Comparison of ENCODE assay signal across 1 cellular context in the genomic region with DNA sequence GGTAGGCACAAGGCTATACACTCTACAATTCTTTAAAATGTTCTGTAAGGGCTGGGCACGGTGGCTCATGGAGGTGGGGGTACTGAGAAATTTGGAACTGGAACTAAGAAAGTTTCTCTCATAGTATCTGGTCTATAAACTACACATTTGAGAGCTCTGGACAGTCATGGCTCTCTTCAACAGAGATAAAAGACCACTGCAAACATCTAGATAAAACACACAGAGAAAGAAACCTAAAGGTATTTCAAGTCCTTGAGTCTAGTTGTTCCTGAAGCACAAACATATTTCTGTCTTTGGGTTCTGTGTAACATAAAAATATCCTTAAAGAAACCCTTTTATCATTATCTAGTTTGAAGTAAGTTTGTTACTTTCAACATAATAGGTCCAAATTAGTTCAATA.
TF ChIP-seq lines count a peak whose summit lies in the region.

No MANE protein-coding gene starts in this region.

TF ChIP-seq in HepG2, 621 proteins besides CTCF, POLR2A, EP300 and RAD21:
- TF ChIP-seq ZNF784 (CRISPR knock-in tag; IDR thresholded peaks at IDR 0.05; ENCODE audit: borderline replicate concordance) (no peak), ZNF83 (CRISPR knock-in tag; IDR thresholded peaks at IDR 0.05; ENCODE audit: borderline replicate concordance) (no peak), RARG (CRISPR knock-in tag; IDR thresholded peaks at IDR 0.05; ENCODE audit: low read depth) (no peak), FOXO1 (CRISPR knock-in tag; IDR thresholded peaks at IDR 0.05) (no peak), ATF7 (IDR thresholded peaks at IDR 0.05) (no peak), ATF7 (CRISPR knock-in tag; IDR thresholded peaks at IDR 0.05) (no peak), PAWR (CRISPR knock-in tag; IDR thresholded peaks at IDR 0.05; ENCODE audit: borderline replicate concordance) (no peak), ZSCAN21 (CRISPR knock-in tag; IDR thresholded peaks at IDR 0.05; ENCODE audit: borderline replicate concordance) (no peak), CBX2 (IDR thresholded peaks at IDR 0.05; ENCODE audit: low read depth, low read length) (no peak), CBX2 (CRISPR knock-in tag; IDR thresholded peaks at IDR 0.05; ENCODE audit: low read depth) (no peak), ZNF512 (CRISPR knock-in tag; IDR thresholded peaks at IDR 0.05) (no peak), ZNF710 (CRISPR knock-in tag; IDR thresholded peaks at IDR 0.05; ENCODE audit: borderline replicate concordance) (no peak), RBM22 (optimal IDR thresholded peaks at IDR 0.05; ENCODE audit: low read length) (no peak), MAZ (IDR thresholded peaks at IDR 0.05; ENCODE audit: borderline replicate concordance, low read depth, low read length) (no peak), MAZ (CRISPR knock-in tag; IDR thresholded peaks at IDR 0.05; ENCODE audit: low read depth) (no peak), ZNF792 (CRISPR knock-in tag; IDR thresholded peaks at IDR 0.05) (no peak), NR2F1 (CRISPR knock-in tag; IDR thresholded peaks at IDR 0.05) (no peak), MATR3 (CRISPR knock-in tag; IDR thresholded peaks at IDR 0.05) (no peak)
- TF ChIP-seq, protein P1, sequence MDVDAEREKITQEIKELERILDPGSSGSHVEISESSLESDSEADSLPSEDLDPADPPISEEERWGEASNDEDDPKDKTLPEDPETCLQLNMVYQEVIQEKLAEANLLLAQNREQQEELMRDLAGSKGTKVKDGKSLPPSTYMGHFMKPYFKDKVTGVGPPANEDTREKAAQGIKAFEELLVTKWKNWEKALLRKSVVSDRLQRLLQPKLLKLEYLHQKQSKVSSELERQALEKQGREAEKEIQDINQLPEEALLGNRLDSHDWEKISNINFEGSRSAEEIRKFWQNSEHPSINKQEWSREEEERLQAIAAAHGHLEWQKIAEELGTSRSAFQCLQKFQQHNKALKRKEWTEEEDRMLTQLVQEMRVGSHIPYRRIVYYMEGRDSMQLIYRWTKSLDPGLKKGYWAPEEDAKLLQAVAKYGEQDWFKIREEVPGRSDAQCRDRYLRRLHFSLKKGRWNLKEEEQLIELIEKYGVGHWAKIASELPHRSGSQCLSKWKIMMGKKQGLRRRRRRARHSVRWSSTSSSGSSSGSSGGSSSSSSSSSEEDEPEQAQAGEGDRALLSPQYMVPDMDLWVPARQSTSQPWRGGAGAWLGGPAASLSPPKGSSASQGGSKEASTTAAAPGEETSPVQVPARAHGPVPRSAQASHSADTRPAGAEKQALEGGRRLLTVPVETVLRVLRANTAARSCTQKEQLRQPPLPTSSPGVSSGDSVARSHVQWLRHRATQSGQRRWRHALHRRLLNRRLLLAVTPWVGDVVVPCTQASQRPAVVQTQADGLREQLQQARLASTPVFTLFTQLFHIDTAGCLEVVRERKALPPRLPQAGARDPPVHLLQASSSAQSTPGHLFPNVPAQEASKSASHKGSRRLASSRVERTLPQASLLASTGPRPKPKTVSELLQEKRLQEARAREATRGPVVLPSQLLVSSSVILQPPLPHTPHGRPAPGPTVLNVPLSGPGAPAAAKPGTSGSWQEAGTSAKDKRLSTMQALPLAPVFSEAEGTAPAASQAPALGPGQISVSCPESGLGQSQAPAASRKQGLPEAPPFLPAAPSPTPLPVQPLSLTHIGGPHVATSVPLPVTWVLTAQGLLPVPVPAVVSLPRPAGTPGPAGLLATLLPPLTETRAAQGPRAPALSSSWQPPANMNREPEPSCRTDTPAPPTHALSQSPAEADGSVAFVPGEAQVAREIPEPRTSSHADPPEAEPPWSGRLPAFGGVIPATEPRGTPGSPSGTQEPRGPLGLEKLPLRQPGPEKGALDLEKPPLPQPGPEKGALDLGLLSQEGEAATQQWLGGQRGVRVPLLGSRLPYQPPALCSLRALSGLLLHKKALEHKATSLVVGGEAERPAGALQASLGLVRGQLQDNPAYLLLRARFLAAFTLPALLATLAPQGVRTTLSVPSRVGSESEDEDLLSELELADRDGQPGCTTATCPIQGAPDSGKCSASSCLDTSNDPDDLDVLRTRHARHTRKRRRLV (CRISPR knock-in tag; IDR thresholded peaks at IDR 0.05) = no peak
- TF ChIP-seq, protein P2, sequence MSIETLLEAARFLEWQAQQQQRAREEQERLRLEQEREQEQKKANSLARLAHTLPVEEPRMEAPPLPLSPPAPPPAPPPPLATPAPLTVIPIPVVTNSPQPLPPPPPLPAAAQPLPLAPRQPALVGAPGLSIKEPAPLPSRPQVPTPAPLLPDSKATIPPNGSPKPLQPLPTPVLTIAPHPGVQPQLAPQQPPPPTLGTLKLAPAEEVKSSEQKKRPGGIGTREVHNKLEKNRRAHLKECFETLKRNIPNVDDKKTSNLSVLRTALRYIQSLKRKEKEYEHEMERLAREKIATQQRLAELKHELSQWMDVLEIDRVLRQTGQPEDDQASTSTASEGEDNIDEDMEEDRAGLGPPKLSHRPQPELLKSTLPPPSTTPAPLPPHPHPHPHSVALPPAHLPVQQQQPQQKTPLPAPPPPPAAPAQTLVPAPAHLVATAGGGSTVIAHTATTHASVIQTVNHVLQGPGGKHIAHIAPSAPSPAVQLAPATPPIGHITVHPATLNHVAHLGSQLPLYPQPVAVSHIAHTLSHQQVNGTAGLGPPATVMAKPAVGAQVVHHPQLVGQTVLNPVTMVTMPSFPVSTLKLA (IDR thresholded peaks at IDR 0.05) = no peak
